In the genomic region with DNA sequence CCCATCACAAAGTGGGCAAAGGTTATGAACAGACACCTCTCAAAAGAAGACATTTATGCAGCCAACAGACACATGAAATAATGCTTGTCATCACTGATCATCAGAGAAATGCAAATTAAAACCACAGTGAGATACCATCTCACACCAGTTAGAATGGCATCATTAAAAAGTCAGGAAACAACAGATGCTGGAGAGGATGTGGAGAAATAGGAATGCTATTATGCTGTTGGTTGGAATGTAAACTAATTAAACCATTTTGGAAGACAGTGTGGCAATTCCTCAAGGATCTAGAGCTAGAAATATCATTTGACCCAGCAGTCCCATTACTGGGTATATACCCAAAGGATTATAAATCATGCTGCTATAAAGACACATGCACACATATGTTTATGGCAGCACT, we compare ENCODE assay signal across 1 cellular context. TPM values are rescaled to one million over a fixed set of nuclear protein-coding genes. Genes with fewer than 3 reads are reported as not detected.
"Had no signal": no experiment of that assay in that cellular context is flagged by ENCODE, and none has a peak within 500 bp of the region (broad histone marks: within the 10 kb centered on the region; RNA-seq: fewer than 3 reads in every experiment).

No MANE protein-coding gene starts in this region.

RNA-seq across cellular contexts. Expression of gene PARD3B, which starts 14.1 kb away (rescaled TPM):
- total RNA-seq: OCI-LY7 had no signal
